In genomic region chr17:55672010-55672409, GRCh38 we compare ENCODE assay signal across 13 cellular contexts. TPM values are rescaled to one million over a fixed set of nuclear protein-coding genes. Genes with fewer than 3 reads are reported as not detected.
"Had no signal": no experiment of that assay in that cellular context is flagged by ENCODE, and none has a peak within 500 bp of the region (broad histone marks: within the 10 kb centered on the region; RNA-seq: fewer than 3 reads in every experiment).

No MANE protein-coding gene starts in this region.

RNA-seq across cellular contexts. Expression of gene TMEM100, which starts 50.7 kb away (rescaled TPM):
- total RNA-seq: activated CD4-positive, alpha-beta memory T cell treated with anti-CD3 and anti-CD28 coated beads for 36 hours; activated CD4-positive, alpha-beta T cell treated with anti-CD3 and anti-CD28 coated beads for 36 hours; activated CD4-positive, alpha-beta T cell treated with anti-CD3 and anti-CD28 coated beads, Interleukin-2, amount 10 ng/mL, durations not matched to agents 24 days and 14 days; activated CD8-positive, alpha-beta memory T cell treated with anti-CD3 and anti-CD28 coated beads for 36 hours; activated CD8-positive, alpha-beta memory T cell treated with anti-CD3 and anti-CD28 coated beads, Interleukin-2, amount 10 ng/mL, durations not matched to agents 7 days and 5 days; activated CD8-positive, alpha-beta T cell treated with anti-CD3 and anti-CD28 coated beads, Interleukin-2, amount 10 ng/mL, durations not matched to agents 7 days and 5 days; activated naive CD4-positive, alpha-beta T cell treated with anti-CD3 and anti-CD28 coated beads for 36 hours; activated naive CD8-positive, alpha-beta T cell treated with anti-CD3 and anti-CD28 coated beads for 36 hours; activated T-helper 1 cell treated with anti-CD3 and anti-CD28 coated beads, Interleukin-12 subunit alpha, Interleukin-12 subunit beta, Interleukin-2, Interleukin-4 antibody, amounts not matched to agents 30 ng/mL and 10 ng/mL and 1 ng/mL, durations not matched to agents 14 hours and 24 hours and 36 hours; activated T-helper 2 cell treated with anti-CD3 and anti-CD28 coated beads, Interferon-gamma antibody, Interleukin-2, Interleukin-4, amounts not matched to agents 10 μg/mL and 5 μg/mL and 100 μg/mL, durations not matched to agents 14 hours and 24 hours and 36 hours; endothelial cell of umbilical vein; T-helper 17 cell had no signal
- polyA plus RNA-seq: cardiac muscle cell, endothelial cell of umbilical vein had no signal
